Comparison of ENCODE assay signal across 16 cellular contexts in genomic region chr13:45369116-45369515, GRCh38. TPM values are rescaled to one million over a fixed set of nuclear protein-coding genes. Genes with fewer than 3 reads are reported as not detected.
DNase-seq lines count a peak whose midpoint lies in the region; ATAC-seq and TF ChIP-seq lines count a peak whose summit lies in the region.
"Had no signal": no experiment of that assay in that cellular context is flagged by ENCODE, and none has a peak within 500 bp of the region (broad histone marks: within the 10 kb centered on the region; RNA-seq: fewer than 3 reads in every experiment).

No MANE protein-coding gene starts in this region.

- H3K9me3 ChIP-seq in CD4-positive, alpha-beta memory T cell (ENCODE audit: control insufficient read depth in 1 of 2, low read length in 2 of 2) = no peaks in the 10 kb centered on the region
- H3K9me3 ChIP-seq in HEK293 (ENCODE audit: control insufficient read depth, insufficient read depth, low read depth, low read length) = no peaks in the 10 kb centered on the region
- H3K9me3 ChIP-seq in breast epithelium = no peaks in the 10 kb centered on the region
- no peaks in the 10 kb centered on the region for H3K9me3 ChIP-seq in naive thymus-derived CD4-positive, alpha-beta T cell (ENCODE audit: control insufficient read depth in 2 of 3, low read length in 3 of 3)
- no peaks in the 10 kb centered on the region for H3K9me3 ChIP-seq in SK-N-SH
- H3K9me3 ChIP-seq: prostate gland, tibial nerve had no signal

- H3K27me3 ChIP-seq in CD4-positive, alpha-beta memory T cell (ENCODE audit: insufficient read depth, low read length) = no peaks in the 10 kb centered on the region
- H3K27me3 ChIP-seq in breast epithelium = no peaks in the 10 kb centered on the region
- no peaks in the 10 kb centered on the region for H3K27me3 ChIP-seq in naive thymus-derived CD4-positive, alpha-beta T cell (ENCODE audit: control insufficient read depth in 2 of 2, insufficient read depth in 2 of 2, low read length in 2 of 2)
- no peaks in the 10 kb centered on the region for H3K27me3 ChIP-seq in SK-N-SH (ENCODE audit: insufficient read depth)
- H3K27me3 ChIP-seq: BLaER1, tibial nerve had no signal

- peak overlapping the region; percentile 83 to 97 (median 93) for H3K27ac Mint-ChIP-seq in CD4-positive, alpha-beta memory T cell
- peak overlapping the region; percentile 30 to 96 (median 89) for H3K27ac Mint-ChIP-seq in naive thymus-derived CD4-positive, alpha-beta T cell

- POLR2A ChIA-PET in CD4-positive, alpha-beta memory T cell (lab: Charles Lee; ENCODE audit: partially characterized antibody) = interaction anchor here (1.2 to 11.2 kb wide), 3 partner anchors 25 to 33 kb away, joined by 3 to 219 read pairs (median 4); partner anchors contain the start of gene TPT1
- POLR2A ChIA-PET in HEK293 (lab: Yijun Ruan, JAX) (no interaction called here), SK-N-SH (lab: Yijun Ruan, JAX) (no interaction called here)
- POLR2A ChIA-PET in naive thymus-derived CD4-positive, alpha-beta T cell (lab: Charles Lee) = interaction anchor here (1.0 to 8.6 kb wide), 3 partner anchors 29 to 96 kb away, joined by 3 to 112 read pairs (median 4); partner anchors contain the start of gene TPT1

- ATAC-seq in naive thymus-derived CD4-positive, alpha-beta T cell = no peak
- ATAC-seq in GM18511 (IDR thresholded peaks at IDR 0.05; ENCODE audit: unreplicated experiment) (no peak), GM21528 (IDR thresholded peaks at IDR 0.05; ENCODE audit: low FRiP score, unreplicated experiment) (no peak)

- H2AFZ ChIP-seq in SK-N-SH (ENCODE audit: low read depth) = no peak overlapping the region

- H3K4me2 ChIP-seq in SK-N-SH = no peak overlapping the region
- H3K4me2 ChIP-seq: BLaER1 had no signal

- no peak overlapping the region for H3K4me3 ChIP-seq in CD4-positive, alpha-beta memory T cell (ENCODE audit: low read length in 2 of 2)
- no peak overlapping the region for H3K4me3 ChIP-seq in HEK293 (ENCODE audit: low read depth, low read length)
- H3K4me3 ChIP-seq in breast epithelium = no peak overlapping the region
- H3K4me3 ChIP-seq in naive thymus-derived CD4-positive, alpha-beta T cell (ENCODE audit: low read length) = no peak overlapping the region
- no peak overlapping the region for H3K4me3 ChIP-seq in SK-N-SH (ENCODE audit: low read depth in 2 of 2, low read length in 1 of 2)
- H3K4me3 ChIP-seq: BLaER1, prostate gland, tibial nerve had no signal

- no peak for TF ChIP-seq RAD21 in SK-N-SH (IDR thresholded peaks at IDR 0.05; ENCODE audit: low read length)

- H3K4me1 ChIP-seq in CD4-positive, alpha-beta memory T cell (ENCODE audit: insufficient read depth, low read length) = peaks cover 31% of the 10 kb centered on the region
- H3K4me1 ChIP-seq in HEK293 (ENCODE audit: control insufficient read depth, insufficient read depth, low read length) (peaks cover 5% of the 10 kb centered on the region; the same call in 1 of the 2 replicates), breast epithelium (no peaks in the 10 kb centered on the region), SK-N-SH (ENCODE audit: control insufficient read depth in 1 of 2, insufficient read depth in 2 of 2, low read depth in 1 of 2, low read length in 1 of 2) (peaks cover 0 to 12% of the 10 kb centered on the region in 2 experiments; a peak in 1 of 4 replicates)
- H3K4me1 ChIP-seq in naive thymus-derived CD4-positive, alpha-beta T cell (ENCODE audit: control insufficient read depth in 2 of 2, insufficient read depth in 2 of 2, low read length in 2 of 2) = peaks cover 20 to 25% of the 10 kb centered on the region in 2 donors
- H3K4me1 ChIP-seq: prostate gland had no signal

- H3K9me3 Mint-ChIP-seq in CD4-positive, alpha-beta memory T cell = peaks cover 0 to 3% (median 0%) of the 10 kb centered on the region in 8 donors
- peaks cover 0 to 5% (median 0%) of the 10 kb centered on the region in 11 donors for H3K9me3 Mint-ChIP-seq in naive thymus-derived CD4-positive, alpha-beta T cell

- H3K27ac ChIP-seq in CD4-positive, alpha-beta memory T cell (ENCODE audit: low read depth, low read length) = no peak overlapping the region
- no peak overlapping the region for H3K27ac ChIP-seq in HEK293 (ENCODE audit: extremely low read depth, low read depth, low read length)
- H3K27ac ChIP-seq in breast epithelium = peak overlapping the region; percentile 3 to 73
- no peak overlapping the region for H3K27ac ChIP-seq in naive thymus-derived CD4-positive, alpha-beta T cell (ENCODE audit: low read depth, low read length)
- H3K27ac ChIP-seq in SK-N-SH (ENCODE audit: low read depth in 2 of 2, low read length in 1 of 2) = no peak overlapping the region
- H3K27ac ChIP-seq: BLaER1, HL-60, tibial nerve had no signal

- H4K20me1 ChIP-seq in SK-N-SH (ENCODE audit: insufficient read depth) = no peaks in the 10 kb centered on the region
- H4K20me1 ChIP-seq: BLaER1 had no signal

- WGBS in SK-N-SH (ENCODE audit: low lambda C conversion rate) = 97% methylated on average over 4 of the region's 4 CpGs

- no peak for TF ChIP-seq CTCF in HEK293 (tag by site-specific recombination; IDR thresholded peaks at IDR 0.05)
- no peak for TF ChIP-seq CTCF in breast epithelium (IDR thresholded peaks at IDR 0.05)
- no peak for TF ChIP-seq CTCF in SK-N-SH (IDR thresholded peaks at IDR 0.05)

- H3F3A ChIP-seq in SK-N-SH (replicated peaks; ENCODE audit: insufficient read depth) = peaks cover 4% of the 10 kb centered on the region

- no peak overlapping the region for H3K9ac ChIP-seq in SK-N-SH
- H3K9ac ChIP-seq: BLaER1 had no signal

- peak overlapping the region in 4 of 8 donors; percentile 7 to 69 (median 36) for H3K4me3 Mint-ChIP-seq in CD4-positive, alpha-beta memory T cell
- H3K4me3 Mint-ChIP-seq in naive thymus-derived CD4-positive, alpha-beta T cell = peak overlapping the region in 5 of 10 donors; percentile 2 to 74 (median 30)

- no peaks in the 10 kb centered on the region for H3K9me2 ChIP-seq in SK-N-SH

- H3K36me3 Mint-ChIP-seq in CD4-positive, alpha-beta memory T cell = peaks cover 5 to 17% of the 10 kb centered on the region in 2 donors
- H3K36me3 Mint-ChIP-seq in naive thymus-derived CD4-positive, alpha-beta T cell = peaks cover 0 to 19% (median 9%) of the 10 kb centered on the region in 5 donors

- H3K36me3 ChIP-seq in CD4-positive, alpha-beta memory T cell (ENCODE audit: insufficient read depth, low read length) = no peaks in the 10 kb centered on the region
- H3K36me3 ChIP-seq in HEK293 (ENCODE audit: control insufficient read depth in 2 of 2, insufficient read depth in 1 of 2, low read length in 2 of 2) (peaks cover 0 to 3% of the 10 kb centered on the region in 2 experiments; a peak in 1 of 3 replicates), breast epithelium (no peaks in the 10 kb centered on the region), SK-N-SH (replicated peaks in 1 of 2; ENCODE audit: control insufficient read depth in 1 of 2, insufficient read depth in 2 of 2, low read length in 1 of 2) (peaks cover 0 to 7% of the 10 kb centered on the region in 2 experiments)
- no peaks in the 10 kb centered on the region for H3K36me3 ChIP-seq in naive thymus-derived CD4-positive, alpha-beta T cell (ENCODE audit: control insufficient read depth in 2 of 3, insufficient read depth in 3 of 3, low read length in 3 of 3)
- H3K36me3 ChIP-seq: prostate gland had no signal

- no peaks in the 10 kb centered on the region for H3K27me3 Mint-ChIP-seq in CD4-positive, alpha-beta memory T cell
- H3K27me3 Mint-ChIP-seq in naive thymus-derived CD4-positive, alpha-beta T cell = no peaks in the 10 kb centered on the region

- H3K79me2 ChIP-seq in SK-N-SH (ENCODE audit: insufficient read depth) = no peaks in the 10 kb centered on the region

- TF ChIP-seq POLR2A in breast epithelium (IDR thresholded peaks at IDR 0.05) = no peak

- DNase-seq in CD4-positive, alpha-beta memory T cell = no peak
- no peak for DNase-seq in breast epithelium (ENCODE audit: low spot score in 2 of 2)
- no peak for DNase-seq in naive thymus-derived CD4-positive, alpha-beta T cell
- DNase-seq in SK-N-SH = no peak
- DNase-seq: activated CD4-positive, alpha-beta T cell treated with anti-CD3 and anti-CD28 coated beads, Interleukin-2, amount 50 U/mL, for 4 hours; cortex of kidney; GOT3; NCI-H2081; NCI-H526 treated with DMSO at 0.1 percent for 48 hours had no signal

- peaks cover 28 to 60% (median 39%) of the 10 kb centered on the region in 4 donors for H3K4me1 Mint-ChIP-seq in CD4-positive, alpha-beta memory T cell
- peaks cover 43 to 62% (median 49%) of the 10 kb centered on the region in 7 donors for H3K4me1 Mint-ChIP-seq in naive thymus-derived CD4-positive, alpha-beta T cell

- intact Hi-C loops in CD4-positive, alpha-beta memory T cell (cut with micrococcal nuclease) = loop anchor here (5.0 kb wide), 1 partner anchor 37 kb away; no protein-coding TSS in a partner anchor
- intact Hi-C loops in breast epithelium (cut with DNase I; ENCODE audit: low total_unique reads) = no loop called here
- intact Hi-C loops in naive thymus-derived CD4-positive, alpha-beta T cell (cut with micrococcal nuclease) = loop anchor here (5.0 to 10.0 kb wide), 2 partner anchors 37 to 926 kb away; no protein-coding TSS in a partner anchor

- CTCF ChIA-PET in CD4-positive, alpha-beta memory T cell (lab: Charles Lee; ENCODE audit: partially characterized antibody) = interaction anchor here (0.8 to 6.7 kb wide), 12 partner anchors 10 to 321 kb away, joined by 3 to 128 read pairs (median 14); partner anchors contain the start of genes COG3, SLC25A30 and TPT1
- CTCF ChIA-PET in HEK293 (lab: Yijun Ruan, JAX) = interaction anchor here (0.6 to 2.7 kb wide), 4 partner anchors 19 to 92 kb away, joined by 3 to 23 read pairs (median 4); no protein-coding TSS in a partner anchor
- CTCF ChIA-PET in naive thymus-derived CD4-positive, alpha-beta T cell (lab: Charles Lee) = interaction anchor here (0.6 to 3.9 kb wide), 4 partner anchors 25 to 354 kb away, joined by 3 to 37 read pairs (median 4); no protein-coding TSS in a partner anchor
- CTCF ChIA-PET in SK-N-SH (lab: Yijun Ruan, JAX) = interaction anchor here (1.4 kb wide), 1 partner anchor 25 kb away, joined by 4 read pairs; no protein-coding TSS in a partner anchor

- no peak for TF ChIP-seq EP300 in SK-N-SH (IDR thresholded peaks at IDR 0.05; ENCODE audit: borderline replicate concordance in 1 of 2, low read depth in 1 of 2, low read length in 1 of 2)

RNA-seq across cellular contexts. Expression of gene TPT1, which starts 28.1 kb away (rescaled TPM):
- total RNA-seq in CD4-positive, alpha-beta memory T cell = over 10,000 TPM; 10,578 to 11,080 TPM
- polyA plus RNA-seq in CD4-positive, alpha-beta memory T cell = 1,000 to 10,000 TPM; 2,372 to 3,792 TPM
- 1,000 to 10,000 TPM; 3,213 to 3,932 (median 3,461) TPM for total RNA-seq in breast epithelium
- total RNA-seq in naive thymus-derived CD4-positive, alpha-beta T cell = over 10,000 TPM in 2 of 5 experiments, 1,000 to 10,000 TPM in 3; 4,230 to 13,134 (median 7,796) TPM
- 1,000 to 10,000 TPM; 3,943 to 4,894 TPM for polyA plus RNA-seq in naive thymus-derived CD4-positive, alpha-beta T cell
- 1,919 and 2,653 TPM in 2 replicates for polyA plus RNA-seq in SK-N-SH (2012; rRNA removed)
- 3,224 and 4,461 TPM in 2 replicates for polyA plus RNA-seq in SK-N-SH (2012; cell fraction: cytosol; rRNA removed)
- polyA plus RNA-seq in SK-N-SH (2012; cell fraction: nucleus; rRNA removed) = 453 and 593 TPM in 2 replicates

RNA-seq across cellular contexts. Expression of gene SLC25A30, which starts 49.1 kb away (rescaled TPM):
- 10 to 100 TPM; 21.4 to 22.0 TPM for total RNA-seq in CD4-positive, alpha-beta memory T cell
- 1 to 10 TPM; 1.8 to 2.0 TPM for polyA plus RNA-seq in CD4-positive, alpha-beta memory T cell
- 10 to 100 TPM; 11.7 to 20.3 (median 14.4) TPM for total RNA-seq in breast epithelium
- 10 to 100 TPM; 13.3 to 29.4 (median 23.6) TPM for total RNA-seq in naive thymus-derived CD4-positive, alpha-beta T cell
- 1 to 10 TPM; 1.7 to 2.1 TPM for polyA plus RNA-seq in naive thymus-derived CD4-positive, alpha-beta T cell
- 9.6 and 13.9 TPM in 2 replicates for polyA plus RNA-seq in SK-N-SH (2012; rRNA removed)
- 11.8 and 13.8 TPM in 2 replicates for polyA plus RNA-seq in SK-N-SH (2012; cell fraction: cytosol; rRNA removed)
- 7.0 and 14.1 TPM in 2 replicates for polyA plus RNA-seq in SK-N-SH (2012; cell fraction: nucleus; rRNA removed)

Comparison
In these comparisons a context has a peak if more than half of its experiments do, and no peak if none do; other contexts are left out.
1. H3K27ac ChIP-seq: peak in breast epithelium (2 of 2); none in CD4-positive, alpha-beta memory T cell (single experiment), HEK293 (single experiment), naive thymus-derived CD4-positive, alpha-beta T cell (single experiment) and SK-N-SH (0 of 2).
2. POLR2A ChIA-PET loops: an anchor here in CD4-positive, alpha-beta memory T cell (1.2 to 11.2 kb wide) and naive thymus-derived CD4-positive, alpha-beta T cell (1.0 to 8.6 kb wide); none called in HEK293 and SK-N-SH.